In the genomic region with DNA sequence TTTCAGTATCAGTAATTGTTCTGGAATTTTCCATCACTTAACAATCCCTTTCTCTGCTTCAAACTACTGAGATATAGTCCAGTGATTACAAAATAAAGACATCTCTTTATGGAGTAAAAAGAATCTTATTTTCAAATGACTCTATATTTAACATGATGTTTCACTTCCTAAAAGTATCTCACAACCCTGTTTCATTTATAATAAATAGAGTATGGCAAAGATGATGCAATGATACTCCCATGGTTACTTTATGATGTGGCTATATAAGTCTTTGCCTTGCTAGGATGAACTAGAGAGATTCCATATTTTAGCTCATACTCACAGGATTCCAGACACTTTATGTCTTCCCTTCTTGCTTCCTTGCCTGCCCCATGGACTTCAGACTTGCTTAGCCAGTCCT, we compare ENCODE assay signal across 19 cellular contexts.
"Had no signal": no experiment of that assay in that cellular context is flagged by ENCODE, and none has a peak within 500 bp of the region (broad histone marks: within the 10 kb centered on the region; RNA-seq: fewer than 3 reads in every experiment).

No MANE protein-coding gene starts in this region.

- ATAC-seq: activated T-helper 17 cell treated with anti-CD3 and anti-CD28 coated beads, Interleukin-2, amount 50 U/mL, for 72 hours; naive thymus-derived CD8-positive, alpha-beta T cell had no signal

- H3K27me3 ChIP-seq: brain microvascular endothelial cell, esophagus squamous epithelium, neutrophil had no signal

- H3K4me1 ChIP-seq: esophagus squamous epithelium had no signal

- H3K9me3 ChIP-seq: esophagus squamous epithelium, neutrophil had no signal

- DNase-seq: activated CD4-positive, alpha-beta T cell treated with anti-CD3 and anti-CD28 coated beads for 1 hour; activated CD4-positive, alpha-beta T cell treated with anti-CD3 and anti-CD28 coated beads, Interleukin-2, amount 50 U/mL, for 4 hours; activated naive CD4-positive, alpha-beta T cell treated with Interleukin-2 at 50 U/mL for 16 hours; activated T-cell treated with anti-CD3 and anti-CD28 coated beads for 4 hours; anterior cingulate cortex; brain microvascular endothelial cell; effector CD4-positive, alpha-beta T cell; esophagus squamous epithelium; hippocampal formation; mesenchymal stem cell; naive thymus-derived CD8-positive, alpha-beta T cell; stimulated activated CD4-positive, alpha-beta T cell treated with anti-CD3 and anti-CD28 coated beads, Interleukin-15, amount 100 ng/mL, for 24 hours; stimulated activated CD4-positive, alpha-beta T cell treated with anti-CD3 and anti-CD28 coated beads, Interleukin-4, amount 100 ng/mL, for 1 hour; stimulated activated naive CD4-positive, alpha-beta T cell; trophoblast cell had no signal

- H3K27ac ChIP-seq: brain microvascular endothelial cell, coronary artery, esophagus squamous epithelium, neutrophil, VCaP had no signal

- H3K36me3 ChIP-seq: brain microvascular endothelial cell, esophagus squamous epithelium, neutrophil had no signal

- H3K4me3 ChIP-seq: coronary artery, esophagus squamous epithelium had no signal
